ENCODE assay signal across 14 cellular contexts in the genomic region with DNA sequence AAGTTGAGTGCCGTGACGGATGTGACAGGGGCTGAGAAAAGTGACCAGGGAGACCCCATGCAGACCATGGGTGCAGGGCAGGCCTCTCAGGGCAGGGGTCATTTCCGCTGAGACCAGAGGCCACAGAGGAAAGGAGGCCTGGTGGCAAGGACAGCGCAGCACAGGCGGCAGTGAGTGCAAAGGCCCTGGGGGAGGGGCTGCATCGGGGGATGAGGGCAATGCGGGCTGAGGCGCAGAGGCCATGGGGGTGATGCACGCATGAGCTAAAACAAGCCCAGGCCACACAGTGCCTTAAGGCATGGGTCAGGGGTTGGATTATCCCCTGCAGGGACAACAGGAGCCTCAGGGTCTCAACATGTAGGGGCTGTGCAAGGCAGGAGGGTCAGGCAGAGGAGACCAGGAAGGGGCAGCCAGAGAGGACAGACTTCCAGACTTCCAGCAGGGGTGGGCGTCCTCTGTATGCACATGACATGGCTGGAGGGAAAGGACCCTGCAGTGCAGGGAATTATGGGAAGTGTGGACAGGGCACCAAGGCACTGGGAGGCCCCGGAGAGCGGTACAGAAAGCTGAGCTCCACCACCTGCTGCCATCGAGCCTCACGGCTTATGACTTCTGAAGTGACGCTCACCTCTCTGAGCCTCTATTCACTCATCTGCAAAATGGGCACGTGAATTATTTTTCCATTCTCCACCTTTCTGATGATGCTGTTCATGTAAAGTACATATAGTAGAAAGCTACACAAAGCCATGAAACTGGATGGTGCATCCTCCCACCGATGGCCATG. TPM values are rescaled to one million over a fixed set of nuclear protein-coding genes. Genes with fewer than 3 reads are reported as not detected.
DNase-seq lines count a peak whose midpoint lies in the region; ATAC-seq and TF ChIP-seq lines count a peak whose summit lies in the region.
"Had no signal": no experiment of that assay in that cellular context is flagged by ENCODE, and none has a peak within 500 bp of the region (broad histone marks: within the 10 kb centered on the region; RNA-seq: fewer than 3 reads in every experiment).

No MANE protein-coding gene starts in this region.

- H4K20me1 ChIP-seq in Karpas-422 (ENCODE audit: insufficient read depth, low read depth, low read length), result no peaks in the 10 kb centered on the region

- H3K36me3 ChIP-seq in Karpas-422 (ENCODE audit: insufficient read depth, low read length), result no peaks in the 10 kb centered on the region
- no peaks in the 10 kb centered on the region; the same call in 1 of the 2 replicates for H3K36me3 ChIP-seq in SJCRH30

- no peaks in the 10 kb centered on the region for H3K79me2 ChIP-seq in Karpas-422 (ENCODE audit: low read length)

- no peaks in the 10 kb centered on the region for H3K4me1 ChIP-seq in Karpas-422 (ENCODE audit: low read length)
- no peaks in the 10 kb centered on the region for H3K4me1 ChIP-seq in SJCRH30

- ATAC-seq in WTC11, result no peak; the same call in 1 of the 2 replicates
- no peak for ATAC-seq in natural killer cell treated with Interleukin-12 subunit alpha and Interleukin-12 subunit beta and Interleukin-15 and Interleukin-18, amount 100 ng/mL, for 72 hours
- ATAC-seq: CD8-positive, alpha-beta T cell had no signal

- H3K4me3 Mint-ChIP-seq in WTC11 (no peak overlapping the region), neural crest cell (no peak overlapping the region), type B pancreatic cell (no peak overlapping the region)
- H3K4me3 Mint-ChIP-seq in natural killer cell treated with Interleukin-12 subunit alpha and Interleukin-12 subunit beta and Interleukin-15 and Interleukin-18, amount 100 ng/mL, for 72 hours, result no peak overlapping the region
- H3K4me3 Mint-ChIP-seq: CD14-positive monocyte; CD8-positive, alpha-beta T cell had no signal

- POLR2A ChIA-PET in WTC11 (lab: Charles Lee), result no interaction called here

- H2AFZ ChIP-seq in Karpas-422 (ENCODE audit: low read length), result no peak overlapping the region

- H3K27ac ChIP-seq in Karpas-422 (ENCODE audit: low read length), result no peak overlapping the region
- no peak overlapping the region for H3K27ac ChIP-seq in SJCRH30

- no peaks in the 10 kb centered on the region for H3K27me3 Mint-ChIP-seq in WTC11 (ENCODE audit: low read depth)
- no peaks in the 10 kb centered on the region for H3K27me3 Mint-ChIP-seq in neural crest cell (ENCODE audit: low read depth)
- H3K27me3 Mint-ChIP-seq in type B pancreatic cell, result no peaks in the 10 kb centered on the region
- no peaks in the 10 kb centered on the region for H3K27me3 Mint-ChIP-seq in natural killer cell treated with Interleukin-12 subunit alpha and Interleukin-12 subunit beta and Interleukin-15 and Interleukin-18, amount 100 ng/mL, for 72 hours

- TF ChIP-seq CTCF in WTC11 (IDR thresholded peaks at IDR 0.05) (no peak), neural crest cell (conservative IDR thresholded peaks at IDR 0.05) (no peak), type B pancreatic cell (conservative IDR thresholded peaks at IDR 0.05) (no peak)

- CTCF ChIA-PET in WTC11 (lab: Charles Lee), result interaction anchor here (0.5 kb wide), 1 partner anchor 78 kb away, joined by 3 read pairs; no protein-coding TSS in a partner anchor

- peak; percentile 40 for DNase-seq in Karpas-422
- DNase-seq in WTC11 (ENCODE audit: low spot score), result no peak
- no peak for DNase-seq in neural crest cell (ENCODE audit: low read depth, low spot score)
- no peak for DNase-seq in type B pancreatic cell (ENCODE audit: extremely low spot score, unreplicated experiment)
- no peak for DNase-seq in SW480 (ENCODE audit: low spot score)
- no peak for DNase-seq in natural killer cell treated with Interleukin-12 subunit alpha and Interleukin-12 subunit beta and Interleukin-15 and Interleukin-18, amount 100 ng/mL, for 72 hours (ENCODE audit: low spot score)
- no peak for DNase-seq in SJCRH30
- DNase-seq: CD8-positive, alpha-beta T cell; COR-L47; DMS53; GF-D8; HCEC 1CT had no signal

- H3K27me3 ChIP-seq in Karpas-422 (ENCODE audit: low read length), result no peaks in the 10 kb centered on the region
- no peaks in the 10 kb centered on the region for H3K27me3 ChIP-seq in SJCRH30

- H3K36me3 Mint-ChIP-seq in WTC11, result no peaks in the 10 kb centered on the region
- H3K36me3 Mint-ChIP-seq in neural crest cell (ENCODE audit: low read depth), result peaks cover 17% of the 10 kb centered on the region
- peaks cover 7% of the 10 kb centered on the region for H3K36me3 Mint-ChIP-seq in type B pancreatic cell
- no peaks in the 10 kb centered on the region for H3K36me3 Mint-ChIP-seq in natural killer cell treated with Interleukin-12 subunit alpha and Interleukin-12 subunit beta and Interleukin-15 and Interleukin-18, amount 100 ng/mL, for 72 hours
- H3K36me3 Mint-ChIP-seq: CD14-positive monocyte; CD8-positive, alpha-beta T cell had no signal

- no peak overlapping the region for H3K4me3 ChIP-seq in Karpas-422 (ENCODE audit: low read length)
- no peak overlapping the region for H3K4me3 ChIP-seq in SJCRH30

- H3K4me2 ChIP-seq in Karpas-422 (ENCODE audit: low read depth, low read length, poor library complexity, severe bottlenecking), result no peak overlapping the region

- H3K9me3 Mint-ChIP-seq in WTC11 (no peaks in the 10 kb centered on the region), neural crest cell (peaks cover 3% of the 10 kb centered on the region), type B pancreatic cell (no peaks in the 10 kb centered on the region)
- no peaks in the 10 kb centered on the region for H3K9me3 Mint-ChIP-seq in natural killer cell treated with Interleukin-12 subunit alpha and Interleukin-12 subunit beta and Interleukin-15 and Interleukin-18, amount 100 ng/mL, for 72 hours
- H3K9me3 Mint-ChIP-seq: CD8-positive, alpha-beta T cell; IgD-negative memory B cell had no signal

- H3K4me1 Mint-ChIP-seq in WTC11 (no peaks in the 10 kb centered on the region), neural crest cell (peaks cover 16% of the 10 kb centered on the region), type B pancreatic cell (ENCODE audit: unreplicated experiment) (peaks cover 4% of the 10 kb centered on the region)
- no peaks in the 10 kb centered on the region for H3K4me1 Mint-ChIP-seq in natural killer cell treated with Interleukin-12 subunit alpha and Interleukin-12 subunit beta and Interleukin-15 and Interleukin-18, amount 100 ng/mL, for 72 hours (ENCODE audit: low read depth in 2 of 2)

- no peaks in the 10 kb centered on the region for H3K9me2 ChIP-seq in Karpas-422 (replicated peaks; ENCODE audit: insufficient read depth, low read length)

- H3K9ac ChIP-seq in Karpas-422 (ENCODE audit: low read length), result no peak overlapping the region

- H3K9me3 ChIP-seq in Karpas-422 (ENCODE audit: low read length), result no peaks in the 10 kb centered on the region
- H3K9me3 ChIP-seq in SJCRH30 (replicated peaks), result no peaks in the 10 kb centered on the region

- 0 out of 2 replicates have a peak overlapping the region, but pooled peaks have one; percentile 25 for H3K27ac Mint-ChIP-seq in WTC11
- H3K27ac Mint-ChIP-seq in neural crest cell (ENCODE audit: unreplicated experiment), result peak overlapping the region; percentile 75
- peak overlapping the region; percentile 36 for H3K27ac Mint-ChIP-seq in type B pancreatic cell
- H3K27ac Mint-ChIP-seq in natural killer cell treated with Interleukin-12 subunit alpha and Interleukin-12 subunit beta and Interleukin-15 and Interleukin-18, amount 100 ng/mL, for 72 hours, result no peak overlapping the region
- H3K27ac Mint-ChIP-seq: CD8-positive, alpha-beta T cell; IgD-negative memory B cell had no signal

TF ChIP-seq in WTC11, 78 proteins besides CTCF, POLR2A, EP300 and RAD21 (continues in another document):
- TF ChIP-seq JAZF1 (CRISPR knock-in tag; IDR thresholded peaks at IDR 0.05), result no peak
- TF ChIP-seq E2F4 (CRISPR knock-in tag; IDR thresholded peaks at IDR 0.05; ENCODE audit: borderline replicate concordance, low read depth), result no peak
- no peak for TF ChIP-seq JUN (CRISPR knock-in tag; IDR thresholded peaks at IDR 0.05)
- no peak for TF ChIP-seq FOXJ3 (CRISPR knock-in tag; IDR thresholded peaks at IDR 0.05; ENCODE audit: borderline replicate concordance)
- TF ChIP-seq, protein P1, sequence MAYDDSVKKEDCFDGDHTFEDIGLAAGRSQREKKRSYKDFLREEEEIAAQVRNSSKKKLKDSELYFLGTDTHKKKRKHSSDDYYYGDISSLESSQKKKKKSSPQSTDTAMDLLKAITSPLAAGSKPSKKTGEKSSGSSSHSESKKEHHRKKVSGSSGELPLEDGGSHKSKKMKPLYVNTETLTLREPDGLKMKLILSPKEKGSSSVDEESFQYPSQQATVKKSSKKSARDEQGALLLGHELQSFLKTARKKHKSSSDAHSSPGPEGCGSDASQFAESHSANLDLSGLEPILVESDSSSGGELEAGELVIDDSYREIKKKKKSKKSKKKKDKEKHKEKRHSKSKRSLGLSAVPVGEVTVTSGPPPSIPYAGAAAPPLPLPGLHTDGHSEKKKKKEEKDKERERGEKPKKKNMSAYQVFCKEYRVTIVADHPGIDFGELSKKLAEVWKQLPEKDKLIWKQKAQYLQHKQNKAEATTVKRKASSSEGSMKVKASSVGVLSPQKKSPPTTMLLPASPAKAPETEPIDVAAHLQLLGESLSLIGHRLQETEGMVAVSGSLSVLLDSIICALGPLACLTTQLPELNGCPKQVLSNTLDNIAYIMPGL (CRISPR knock-in tag; IDR thresholded peaks at IDR 0.05), result no peak

RNA-seq across cellular contexts. Expression of gene RILPL1, which starts 27.3 kb away (rescaled TPM):
- 0.07 TPM in 1 of 2 replicates, not detected in the other for total RNA-seq in Karpas-422 (2014; rRNA removed; shearing (Covaris generic); ENCODE audit: low replicate concordance)
- total RNA-seq in WTC11 (2021) (8.2 to 10.6 TPM (median 10.1 TPM) in 3 replicates), neural crest cell (23.5 and 24.9 TPM in 2 replicates), type B pancreatic cell (ENCODE audit: low replicate concordance) (11.8 and 18.9 TPM in 2 replicates)
- total RNA-seq in natural killer cell treated with Interleukin-12 subunit alpha and Interleukin-12 subunit beta and Interleukin-15 and Interleukin-18, amount 100 ng/mL, for 72 hours, result 1 to 10 TPM; 2.1 to 2.6 TPM
- 6.8 and 8.5 TPM in 2 replicates for total RNA-seq in SJCRH30 (2014; rRNA removed; shearing (Covaris generic))

RNA-seq across cellular contexts. Expression of gene SNRNP35, which starts 48.3 kb away (rescaled TPM):
- 12.6 and 25.3 TPM in 2 replicates for total RNA-seq in Karpas-422 (2014; rRNA removed; shearing (Covaris generic); ENCODE audit: low replicate concordance)
- 19.1 to 21.3 TPM (median 20.0 TPM) in 3 replicates for total RNA-seq in WTC11 (2021)
- 21.3 and 25.1 TPM in 2 replicates for total RNA-seq in neural crest cell
- total RNA-seq in type B pancreatic cell (ENCODE audit: low replicate concordance), result 22.1 and 22.9 TPM in 2 replicates
- 10 to 100 TPM; 27.3 to 36.9 TPM for total RNA-seq in natural killer cell treated with Interleukin-12 subunit alpha and Interleukin-12 subunit beta and Interleukin-15 and Interleukin-18, amount 100 ng/mL, for 72 hours
- 14.9 and 18.7 TPM in 2 replicates for total RNA-seq in SJCRH30 (2014; rRNA removed; shearing (Covaris generic))

Comparison
In these comparisons a context has a peak if more than half of its experiments do, and no peak if none do; other contexts are left out.
1. H3K27ac Mint-ChIP-seq: peak in WTC11 (single experiment), neural crest cell (single experiment) and type B pancreatic cell (single experiment); none in natural killer cell treated with Interleukin-12 subunit alpha and Interleukin-12 subunit beta and Interleukin-15 and Interleukin-18, amount 100 ng/mL, for 72 hours (0 of 2).